ENCODE assay signal across 11 cellular contexts in the genomic region with DNA sequence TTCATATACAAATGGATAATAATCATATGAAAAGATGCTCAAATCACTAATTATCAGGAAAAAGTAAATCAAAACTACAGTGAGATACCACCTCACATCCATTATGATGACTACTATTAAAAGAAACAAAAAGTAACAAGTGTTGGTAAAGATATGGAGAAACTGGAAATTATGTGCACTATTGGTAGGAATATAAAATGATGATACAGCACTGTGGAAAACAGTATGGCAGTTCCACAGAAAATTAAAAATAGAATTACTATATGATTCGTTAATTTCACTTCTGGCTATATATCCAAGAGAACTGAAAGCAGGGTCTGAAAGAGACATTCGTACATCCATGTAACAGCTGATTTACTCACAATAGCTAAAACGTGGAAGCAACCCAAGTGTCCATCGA.
"Had no signal": no experiment of that assay in that cellular context is flagged by ENCODE, and none has a peak within 500 bp of the region (broad histone marks: within the 10 kb centered on the region; RNA-seq: fewer than 3 reads in every experiment).

No MANE protein-coding gene starts in this region.

- H3K4me3 ChIP-seq: gastrocnemius medialis, heart left ventricle, pancreas had no signal

- H3K27me3 ChIP-seq: gastrocnemius medialis, heart left ventricle, pancreas had no signal

- H3K4me1 ChIP-seq: pancreas had no signal

- H3K9me3 ChIP-seq: gastrocnemius medialis, heart left ventricle, pancreas had no signal

- ATAC-seq: gastrocnemius medialis, heart left ventricle, left lobe of liver, pancreas had no signal

- DNase-seq: activated CD4-positive, alpha-beta T cell treated with anti-CD3 and anti-CD28 coated beads for 1 hour; activated CD8-positive, alpha-beta memory T cell treated with anti-CD3 and anti-CD28 coated beads, Interleukin-2, amount 50 U/mL, for 48 hours; activated effector memory CD4-positive, alpha-beta T cell treated with Interleukin-2 at 50 U/mL for 16 hours; aorta; cerebellar nuclear complex; dermis blood vessel endothelial cell; gastrocnemius medialis; heart left ventricle; pancreas; T1000 had no signal

- H3K36me3 ChIP-seq: gastrocnemius medialis, heart left ventricle, pancreas had no signal

- H3K27ac ChIP-seq: gastrocnemius medialis, heart left ventricle, pancreas had no signal
